In the genomic region with DNA sequence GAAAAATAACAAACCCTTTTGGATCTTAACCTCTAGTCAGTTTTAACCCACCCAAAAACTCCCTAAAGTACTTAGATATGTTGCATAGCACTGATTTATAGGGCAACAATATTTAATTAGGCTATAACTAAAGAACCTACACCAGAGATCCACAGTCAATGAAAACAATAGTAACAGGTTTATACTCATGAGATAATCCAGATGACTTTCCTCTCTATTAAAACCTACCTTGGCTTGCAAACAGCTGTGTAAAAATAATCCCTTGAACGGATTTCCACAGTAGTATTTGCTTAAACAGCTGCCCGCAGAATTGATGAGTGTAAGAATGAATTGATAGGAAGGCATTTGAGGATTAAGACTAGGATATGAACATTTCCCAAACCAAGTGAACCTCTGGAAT, we compare ENCODE assay signal across 7 cellular contexts.
"Had no signal": no experiment of that assay in that cellular context is flagged by ENCODE, and none has a peak within 500 bp of the region (broad histone marks: within the 10 kb centered on the region; RNA-seq: fewer than 3 reads in every experiment).

No MANE protein-coding gene starts in this region.

- H3K4me3 ChIP-seq: K562 had no signal

- DNase-seq: IMR-90, KBM-7, KG1 had no signal

- H3K27ac ChIP-seq: HL-60 had no signal

- FAIRE-seq: HepG2, HTR-8/SVneo, K562 had no signal

- ATAC-seq: HepG2, K562 had no signal
